1 cellular context compared by ENCODE assay signal in the genomic region with DNA sequence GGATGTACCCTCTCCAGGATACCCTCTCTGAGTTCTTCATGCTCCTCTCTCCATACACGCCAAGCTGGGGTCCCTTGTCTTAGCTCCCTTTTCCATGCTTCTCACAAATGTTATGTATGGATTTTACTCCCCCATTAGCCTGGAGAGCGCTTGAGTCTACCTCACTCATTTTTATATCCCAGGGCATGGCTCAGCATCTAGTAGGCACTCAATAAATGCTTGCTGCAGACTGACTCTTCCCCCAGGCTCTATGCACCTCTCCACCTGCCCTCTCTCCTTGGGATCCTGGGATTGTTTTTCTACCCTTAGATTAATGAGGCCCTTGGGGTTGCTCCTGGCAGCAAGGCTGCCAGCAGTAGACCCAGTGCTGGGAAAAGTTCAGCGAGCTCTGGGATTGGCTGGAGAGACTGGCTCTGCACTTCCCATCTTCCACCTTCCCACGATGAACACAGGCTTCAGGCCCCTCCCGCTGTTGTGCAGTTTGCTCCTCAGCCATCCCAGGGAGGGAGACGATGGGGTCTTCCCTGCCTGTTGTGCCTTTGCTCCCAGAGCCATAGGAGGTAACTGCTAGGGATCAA.
TF ChIP-seq lines count a peak whose summit lies in the region.

No MANE protein-coding gene starts in this region.

TF ChIP-seq in SK-N-SH treated with all-trans-retinoic acid at 6 μM for 48 hours, 23 proteins besides CTCF, POLR2A, EP300 and RAD21 (continued from another document):
- TF ChIP-seq, protein P1, sequence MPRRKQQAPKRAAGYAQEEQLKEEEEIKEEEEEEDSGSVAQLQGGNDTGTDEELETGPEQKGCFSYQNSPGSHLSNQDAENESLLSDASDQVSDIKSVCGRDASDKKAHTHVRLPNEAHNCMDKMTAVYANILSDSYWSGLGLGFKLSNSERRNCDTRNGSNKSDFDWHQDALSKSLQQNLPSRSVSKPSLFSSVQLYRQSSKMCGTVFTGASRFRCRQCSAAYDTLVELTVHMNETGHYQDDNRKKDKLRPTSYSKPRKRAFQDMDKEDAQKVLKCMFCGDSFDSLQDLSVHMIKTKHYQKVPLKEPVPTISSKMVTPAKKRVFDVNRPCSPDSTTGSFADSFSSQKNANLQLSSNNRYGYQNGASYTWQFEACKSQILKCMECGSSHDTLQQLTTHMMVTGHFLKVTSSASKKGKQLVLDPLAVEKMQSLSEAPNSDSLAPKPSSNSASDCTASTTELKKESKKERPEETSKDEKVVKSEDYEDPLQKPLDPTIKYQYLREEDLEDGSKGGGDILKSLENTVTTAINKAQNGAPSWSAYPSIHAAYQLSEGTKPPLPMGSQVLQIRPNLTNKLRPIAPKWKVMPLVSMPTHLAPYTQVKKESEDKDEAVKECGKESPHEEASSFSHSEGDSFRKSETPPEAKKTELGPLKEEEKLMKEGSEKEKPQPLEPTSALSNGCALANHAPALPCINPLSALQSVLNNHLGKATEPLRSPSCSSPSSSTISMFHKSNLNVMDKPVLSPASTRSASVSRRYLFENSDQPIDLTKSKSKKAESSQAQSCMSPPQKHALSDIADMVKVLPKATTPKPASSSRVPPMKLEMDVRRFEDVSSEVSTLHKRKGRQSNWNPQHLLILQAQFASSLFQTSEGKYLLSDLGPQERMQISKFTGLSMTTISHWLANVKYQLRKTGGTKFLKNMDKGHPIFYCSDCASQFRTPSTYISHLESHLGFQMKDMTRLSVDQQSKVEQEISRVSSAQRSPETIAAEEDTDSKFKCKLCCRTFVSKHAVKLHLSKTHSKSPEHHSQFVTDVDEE (CRISPR knock-in tag; IDR thresholded peaks at IDR 0.05) = no peak
- TF ChIP-seq ZFP30 (CRISPR knock-in tag; IDR thresholded peaks at IDR 0.05) (no peak), CSDC2 (CRISPR knock-in tag; IDR thresholded peaks at IDR 0.05) (no peak), SNAI2 (CRISPR knock-in tag; IDR thresholded peaks at IDR 0.05) (no peak), RARB (CRISPR knock-in tag; IDR thresholded peaks at IDR 0.05) (no peak)
TF ChIP-seq in SK-N-SH treated with all-trans-retinoic acid at 6 μM for 48 hours: peak in this region for 0.
